Comparison of ENCODE assay signal across 8 cellular contexts in genomic region chr15:48975713-48976419, GRCh38. TPM values are rescaled to one million over a fixed set of nuclear protein-coding genes. Genes with fewer than 3 reads are reported as not detected.
A peak's percentile ranks its signal among the peaks of the same experiment; 100 is the strongest.
DNase-seq lines count a peak whose midpoint lies in the region; ATAC-seq and TF ChIP-seq lines count a peak whose summit lies in the region.

No MANE protein-coding gene starts in this region.

- H3K27me3 ChIP-seq in KMS-11 (ENCODE audit: insufficient read depth, low read depth): no peaks in the 10 kb centered on the region
- H3K27me3 ChIP-seq in neuronal stem cell (ENCODE audit: control insufficient read depth in 3 of 3, insufficient read depth in 3 of 3, low read depth in 1 of 3, low read length in 3 of 3): no peaks in the 10 kb centered on the region

- H3K36me3 ChIP-seq in KMS-11 (ENCODE audit: insufficient read depth) (no peaks in the 10 kb centered on the region), neuronal stem cell (replicated peaks in 1 of 2; ENCODE audit: control insufficient read depth in 2 of 2, insufficient read depth in 2 of 2, low read length in 2 of 2) (no peaks in the 10 kb centered on the region)

- DNase-seq in DMS53 treated with DMSO at 0.1 percent for 48 hours (lab: John Stamatoyannopoulos, UW; ENCODE audit: unreplicated experiment) (peak; percentile 71), SHP77 (lab: John Stamatoyannopoulos, UW) (peak; percentile 80 to 91), activated gamma-delta T cell treated with Interleukin-2 at 50 U/mL for 16 hours (peak; percentile 64), foreskin melanocyte (peak; percentile 100), neuronal stem cell (ENCODE audit: low spot score) (peak; percentile 84), stromal cell of bone marrow (ENCODE audit: low read depth) (peak; percentile 62)

- H3K9ac ChIP-seq in KMS-11 (no peak overlapping the region), neuronal stem cell (ENCODE audit: low read depth, low read length, poor library complexity) (peak overlapping the region; percentile 26)

- no peak overlapping the region for H2AK5ac ChIP-seq in neuronal stem cell (ENCODE audit: low read depth, low read length)

- no peaks in the 10 kb centered on the region for H4K20me1 ChIP-seq in KMS-11 (ENCODE audit: insufficient read depth)

- no peak overlapping the region for H4K8ac ChIP-seq in neuronal stem cell (ENCODE audit: low read depth, low read length)

- no peaks in the 10 kb centered on the region for H3K9me3 ChIP-seq in neuronal stem cell (replicated peaks in 1 of 2; ENCODE audit: control insufficient read depth in 2 of 2, insufficient read depth in 1 of 2, low read depth in 1 of 2, low read length in 2 of 2)

- no peaks in the 10 kb centered on the region for H3K79me1 ChIP-seq in neuronal stem cell (ENCODE audit: low read depth, low read length)

- peaks cover 1% of the 10 kb centered on the region for H3K4me1 ChIP-seq in KMS-11 (ENCODE audit: low read depth, poor library complexity, severe bottlenecking)
- H3K4me1 ChIP-seq in neuronal stem cell (ENCODE audit: control insufficient read depth in 2 of 2, insufficient read depth in 1 of 2, low read depth in 1 of 2, low read length in 2 of 2): peaks cover 4 to 17% of the 10 kb centered on the region in 2 donors

- TF ChIP-seq CTCF in KMS-11 (conservative IDR thresholded peaks at IDR 0.05; ENCODE audit: low read depth, low read length): peak; percentile 39; the same call in 1 of the 2 replicates

- no peak overlapping the region for H3K27ac ChIP-seq in KMS-11
- peak overlapping the region; percentile 25 for H3K27ac ChIP-seq in neuronal stem cell (replicated peaks; ENCODE audit: low read length)

- H3K4me3 ChIP-seq in KMS-11 (IDR thresholded peaks at IDR 0.05; ENCODE audit: insufficient read depth, low read depth, low read length) (no peak overlapping the region), neuronal stem cell (ENCODE audit: low read length in 2 of 2) (peak overlapping the region; percentile 53 to 78)

- H3K4ac ChIP-seq in neuronal stem cell (ENCODE audit: low read length): no peak overlapping the region

- H2AFZ ChIP-seq in KMS-11 (ENCODE audit: low read depth) (peak overlapping the region; percentile 45; the same call in 1 of the 2 replicates), neuronal stem cell (ENCODE audit: low read length) (peak overlapping the region; percentile 89)

- H2BK120ac ChIP-seq in neuronal stem cell (ENCODE audit: low read depth, low read length): no peak overlapping the region

- ATAC-seq in GM21737 (IDR thresholded peaks at IDR 0.05; ENCODE audit: unreplicated experiment): peak; percentile 95

- no peak overlapping the region for H2BK15ac ChIP-seq in neuronal stem cell (ENCODE audit: low read length)

- no peak overlapping the region for H3K23ac ChIP-seq in neuronal stem cell (ENCODE audit: low read depth, low read length, poor library complexity)

- WGBS in neuronal stem cell (ENCODE audit: extremely low coverage in 2 of 2, insufficient read length in 2 of 2, insufficient replicate concordance in 1 of 2), 2 donors: no CpG with 5 or more reads among the region's 50 CpGs

- no peak overlapping the region for H4K91ac ChIP-seq in neuronal stem cell (ENCODE audit: low read depth, low read length, poor library complexity)

- H2BK12ac ChIP-seq in neuronal stem cell (ENCODE audit: low read length): no peak overlapping the region

- no peak overlapping the region for H2BK5ac ChIP-seq in neuronal stem cell (ENCODE audit: low read length)

- no peak overlapping the region for H3K14ac ChIP-seq in neuronal stem cell (ENCODE audit: low read length)

- H3K4me2 ChIP-seq in KMS-11 (peak overlapping the region; percentile 16; the same call in 1 of the 2 replicates), neuronal stem cell (ENCODE audit: insufficient read depth, low read length, poor library complexity, severe bottlenecking) (peak overlapping the region; percentile 93)

- no peaks in the 10 kb centered on the region for H3K79me2 ChIP-seq in KMS-11 (ENCODE audit: insufficient read depth, low read depth)

- peak overlapping the region; percentile 93 for H3K18ac ChIP-seq in neuronal stem cell (ENCODE audit: low read length)

RNA-seq across cellular contexts. Expression of gene SHC4, which starts 12.1 kb away (rescaled TPM):
- polyA plus RNA-seq in neuronal stem cell (2013, experiment 1 of 2): 0.78 TPM
- polyA plus RNA-seq in neuronal stem cell (2013, experiment 2 of 2): 0.71 TPM
